1 cellular context compared by ENCODE assay signal in genomic region chr3:122903171-122903570, GRCh38.
TF ChIP-seq lines count a peak whose summit lies in the region.

No MANE protein-coding gene starts in this region.

TF ChIP-seq in H1, 55 proteins besides CTCF, POLR2A, EP300 and RAD21:
- TF ChIP-seq MAX (IDR thresholded peaks at IDR 0.05) (no peak), POLR2AphosphoS5 (IDR thresholded peaks at IDR 0.05; ENCODE audit: low read depth, low read length) (no peak)
TF ChIP-seq in H1: peak in this region for 0.
